Comparison of ENCODE assay signal across 10 cellular contexts in the genomic region with DNA sequence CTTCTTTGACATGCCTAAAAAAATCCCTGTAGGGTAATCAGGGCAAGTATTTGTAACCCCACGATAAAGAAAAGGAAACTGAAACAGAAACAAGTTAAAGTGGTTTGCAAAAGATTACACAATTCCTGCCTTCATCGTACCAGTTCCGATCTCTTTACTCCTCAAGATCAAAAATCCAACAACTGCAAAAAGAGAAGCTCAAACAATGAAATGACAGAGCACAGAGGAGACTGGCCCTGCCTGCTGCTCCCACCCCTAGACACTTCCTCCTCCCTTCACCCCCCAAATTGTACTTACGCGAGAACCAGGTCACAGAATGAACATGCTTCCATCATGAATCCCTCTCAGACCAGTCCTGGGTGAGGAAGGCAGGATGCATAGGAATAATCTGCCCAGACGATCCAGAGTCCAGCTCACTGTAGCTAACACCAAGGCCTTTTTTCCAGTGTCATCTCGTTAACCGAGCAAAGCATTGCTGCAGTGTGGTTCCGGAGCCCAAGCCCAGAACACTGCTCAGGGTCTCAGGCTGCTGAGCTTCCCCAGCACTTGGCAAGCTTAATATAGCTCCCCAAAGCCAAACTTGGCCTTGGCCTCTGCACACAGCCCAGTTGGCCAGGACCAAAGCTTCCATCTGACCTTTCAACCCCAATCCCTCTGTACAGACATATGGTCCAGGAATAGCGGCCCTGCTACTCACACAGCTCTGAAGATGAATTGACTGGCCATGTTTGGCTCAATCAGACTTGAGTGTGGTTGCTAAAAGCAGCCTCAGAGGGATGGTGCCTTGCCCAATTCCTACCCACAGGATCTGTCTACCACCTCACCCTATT. TPM values are rescaled to one million over a fixed set of nuclear protein-coding genes. Genes with fewer than 3 reads are reported as not detected.
DNase-seq lines count a peak whose midpoint lies in the region; ATAC-seq and TF ChIP-seq lines count a peak whose summit lies in the region.
"Had no signal": no experiment of that assay in that cellular context is flagged by ENCODE, and none has a peak within 500 bp of the region (broad histone marks: within the 10 kb centered on the region; RNA-seq: fewer than 3 reads in every experiment).

No MANE protein-coding gene starts in this region.

- H3K79me2 ChIP-seq in DND-41 (ENCODE audit: insufficient read depth, low read length), result no peaks in the 10 kb centered on the region

- TF ChIP-seq CTCF in DND-41 (IDR thresholded peaks at IDR 0.05; ENCODE audit: borderline replicate concordance, extremely low read depth, low read length, poor library complexity, severe bottlenecking), result no peak

- no peaks in the 10 kb centered on the region for H3K36me3 ChIP-seq in DND-41 (ENCODE audit: insufficient read depth, low read length)

- H2AFZ ChIP-seq in DND-41 (ENCODE audit: low read depth, low read length), result no peak overlapping the region

- DNase-seq in DND-41, result no peak
- DNase-seq in amniotic epithelial cell (ENCODE audit: low read depth), result peak; percentile 1
- peak; percentile 16 for DNase-seq in myocyte (ENCODE audit: low read depth)
- no peak for DNase-seq in GM03348 (ENCODE audit: low spot score)
- no peak for DNase-seq in NCI-H2081 (lab: John Stamatoyannopoulos, UW)
- DNase-seq in effector CD4-positive, alpha-beta T cell, result no peak

- H3K4me3 ChIP-seq in DND-41 (ENCODE audit: low read depth in 1 of 2, low read length in 2 of 2), result no peak overlapping the region

- H3K9me3 ChIP-seq in DND-41 (ENCODE audit: insufficient read depth, low read length, severe bottlenecking), result no peaks in the 10 kb centered on the region

- H3K27me3 ChIP-seq in DND-41 (ENCODE audit: insufficient read depth, low read length, poor library complexity), result peaks cover 44% of the 10 kb centered on the region

- peaks cover 2% of the 10 kb centered on the region; the same call in 1 of the 2 replicates for H4K20me1 ChIP-seq in DND-41 (ENCODE audit: insufficient read depth, low read length)

- H3K27ac ChIP-seq in DND-41 (ENCODE audit: low read length), result no peak overlapping the region

- no peak overlapping the region for H3K9ac ChIP-seq in DND-41 (ENCODE audit: low read depth, low read length)

- H3K4me1 ChIP-seq in DND-41 (ENCODE audit: insufficient read depth, low read length), result no peaks in the 10 kb centered on the region

- ATAC-seq in DND-41 (ENCODE audit: insufficient read depth, low read depth) (peak; percentile 31; the same call in 1 of the 3 replicates), HG02852 (IDR thresholded peaks at IDR 0.05; ENCODE audit: unreplicated experiment) (peak; percentile 72), GM21717 (IDR thresholded peaks at IDR 0.05; ENCODE audit: unreplicated experiment) (no peak)

- no peak overlapping the region for H3K4me2 ChIP-seq in DND-41 (ENCODE audit: insufficient read depth, low read length)

RNA-seq across cellular contexts. Expression of a gene that starts 20.3 kb away (rescaled TPM):
- 0.08 TPM in 1 of 2 replicates, not detected in the other for total RNA-seq in myocyte
- polyA plus RNA-seq in myocyte (2012), result 0.19 TPM
- total RNA-seq: activated CD8-positive, alpha-beta memory T cell treated with anti-CD3 and anti-CD28 coated beads for 36 hours; LHCN-M2 had no signal

Comparison
In these comparisons a context has a peak if more than half of its experiments do, and no peak if none do; other contexts are left out.
1. DNase-seq: peak in amniotic epithelial cell (single experiment) and myocyte (single experiment); none in DND-41 (single experiment), GM03348 (single experiment), NCI-H2081 (0 of 2) and effector CD4-positive, alpha-beta T cell (single experiment).